Comparison of ENCODE assay signal across 20 cellular contexts in the genomic region with DNA sequence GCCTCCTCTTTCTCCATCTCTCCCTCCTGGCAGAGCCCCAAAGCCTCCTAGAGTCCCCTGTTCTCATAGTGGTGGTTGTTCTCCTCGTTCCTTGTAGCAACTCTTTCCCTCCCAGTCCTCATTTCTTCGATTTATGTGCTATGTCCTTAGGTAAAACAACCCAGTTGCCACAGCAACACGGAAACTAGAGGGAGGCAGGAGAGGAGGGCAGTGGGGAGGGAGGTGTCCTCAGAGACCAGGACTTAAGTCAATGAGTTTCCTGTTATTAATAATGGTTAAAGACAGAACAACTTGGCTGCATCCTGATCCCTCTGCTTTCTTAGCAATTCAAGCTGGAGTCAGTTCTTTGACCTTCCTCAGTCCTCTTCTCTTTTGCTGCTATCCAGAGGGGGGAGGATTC.
"Had no signal": no experiment of that assay in that cellular context is flagged by ENCODE, and none has a peak within 500 bp of the region (broad histone marks: within the 10 kb centered on the region; RNA-seq: fewer than 3 reads in every experiment).

No MANE protein-coding gene starts in this region.

- H3K4me3 ChIP-seq: breast epithelium, MG63, PC-9 had no signal

- H3K27ac ChIP-seq: breast epithelium, PC-9 had no signal

- DNase-seq: activated B cell treated with CpG ODN at 0.5 μM for 24 hours; activated CD4-positive, alpha-beta memory T cell treated with anti-CD3 and anti-CD28 coated beads, Interleukin-2, amount 10 ng/mL, durations not matched to agents 7 days and 5 days; activated CD4-positive, alpha-beta T cell treated with anti-CD3 and anti-CD28 coated beads for 1 hour; activated CD4-positive, alpha-beta T cell treated with anti-CD3 and anti-CD28 coated beads, Interleukin-2, amount 50 U/mL, for 1 hour; activated effector memory CD4-positive, alpha-beta T cell treated with Interleukin-2 at 50 U/mL for 16 hours; activated naive CD4-positive, alpha-beta T cell; activated T-cell treated with anti-CD3 and anti-CD28 coated beads for 4 hours; aorta; caudate nucleus; IMR-90; KG1; MG63; MV-4-11; NCI-H1092 treated with DMSO at 0.1 percent for 48 hours; NCI-H1436 treated with DMSO at 0.1 percent for 48 hours; NCI-H187; NCI-H2107; PC-9; SHP77 treated with DMSO at 0.1 percent for 48 hours had no signal

- H3K4me1 ChIP-seq: breast epithelium had no signal

- H3K36me3 ChIP-seq: breast epithelium, MG63 had no signal

- H3K4me2 ChIP-seq: PC-9 had no signal

- H3K9me3 ChIP-seq: breast epithelium, MG63 had no signal

- H3K27me3 ChIP-seq: breast epithelium, MG63 had no signal
